15 cellular contexts compared by ENCODE assay signal in genomic region chr3:123872621-123873020, GRCh38. TPM values are rescaled to one million over a fixed set of nuclear protein-coding genes. Genes with fewer than 3 reads are reported as not detected.
"Had no signal": no experiment of that assay in that cellular context is flagged by ENCODE, and none has a peak within 500 bp of the region (broad histone marks: within the 10 kb centered on the region; RNA-seq: fewer than 3 reads in every experiment).

No MANE protein-coding gene starts in this region.

- DNase-seq: activated CD4-positive, alpha-beta T cell treated with anti-CD3 and anti-CD28 coated beads for 4 hours; activated CD8-positive, alpha-beta memory T cell treated with anti-CD3 and anti-CD28 coated beads, Interleukin-2, amount 50 U/mL, for 4 hours; activated CD8-positive, alpha-beta T cell treated with anti-CD3 and anti-CD28 coated beads for 36 hours; activated gamma-delta T cell treated with Interleukin-2 at 50 U/mL for 16 hours; activated naive CD4-positive, alpha-beta T cell treated with anti-CD3 and anti-CD28 coated beads, Interleukin-2, amount 10 ng/mL, durations not matched to agents 7 days and 5 days; activated naive CD8-positive, alpha-beta T cell treated with anti-CD3 and anti-CD28 coated beads for 36 hours; activated T-cell treated with anti-CD3 and anti-CD28 coated beads, Interleukin-2, amount 50 U/mL, for 72 hours; body of pancreas; NCI-H1436; NCI-H1694 treated with DMSO at 0.1 percent for 48 hours; NCI-H524 treated with DMSO at 0.1 percent for 48 hours; SIG-M5 had no signal

- ATAC-seq: activated CD4-positive, CD25-positive, alpha-beta regulatory T cell treated with anti-CD3 and anti-CD28 coated beads, Interleukin-2, amount 50 U/mL, for 24 hours; activated CD8-positive, alpha-beta T cell treated with anti-CD3 and anti-CD28 coated beads for 36 hours; activated T-cell treated with anti-CD3 and anti-CD28 coated beads, Interleukin-2, amount 50 U/mL, for 72 hours; body of pancreas had no signal

- H3K27ac ChIP-seq: body of pancreas, KMS-11 had no signal

- H3K9me3 ChIP-seq: body of pancreas had no signal

- H3K4me2 ChIP-seq: KMS-11 had no signal

- H3K27me3 ChIP-seq: body of pancreas had no signal

- H3K4me1 ChIP-seq: body of pancreas had no signal

- H3K9ac ChIP-seq: KMS-11 had no signal

- H3K4me3 ChIP-seq: body of pancreas had no signal

RNA-seq across cellular contexts. Expression of gene MYLK, which starts 11.5 kb away (rescaled TPM):
- total RNA-seq: activated naive CD8-positive, alpha-beta T cell treated with anti-CD3 and anti-CD28 coated beads for 36 hours; activated T-cell treated with anti-CD3 and anti-CD28 coated beads, Interleukin-2, amount 50 U/mL, for 72 hours; OCI-LY7 had no signal
